8 cellular contexts compared by ENCODE assay signal in genomic region chr6:32118782-32119628, GRCh38. TPM values are rescaled to one million over a fixed set of nuclear protein-coding genes. Genes with fewer than 3 reads are reported as not detected.
DNase-seq lines count a peak whose midpoint lies in the region; ATAC-seq and FAIRE-seq lines count a peak whose summit lies in the region.

No MANE protein-coding gene starts in this region.

- no peaks in the 10 kb centered on the region for H3K27me3 Mint-ChIP-seq in activated naive CD4-positive, alpha-beta T cell treated with anti-CD3 and anti-CD28 coated beads, Interleukin-2, amount 10 ng/mL, durations not matched to agents 7 days and 5 days

- ATAC-seq in GM18870 (IDR thresholded peaks at IDR 0.05; ENCODE audit: unreplicated experiment), result no peak

- peaks cover 59% of the 10 kb centered on the region for H3K36me3 Mint-ChIP-seq in activated naive CD4-positive, alpha-beta T cell treated with anti-CD3 and anti-CD28 coated beads, Interleukin-2, amount 10 ng/mL, durations not matched to agents 7 days and 5 days

- peak; percentile 88 for DNase-seq in ELR (ENCODE audit: low read depth)
- peak; percentile 80 for DNase-seq in NAMALWA (ENCODE audit: low spot score)
- DNase-seq in SKM-1 treated with dmso at 0.1 percent for 144 hours (lab: John Stamatoyannopoulos, UW; ENCODE audit: unreplicated experiment), result peak; percentile 70
- DNase-seq in activated naive CD4-positive, alpha-beta T cell treated with anti-CD3 and anti-CD28 coated beads, Interleukin-2, amount 10 ng/mL, durations not matched to agents 7 days and 5 days, result peak; percentile 83
- peak; percentile 65 to 88 for DNase-seq in frontal cortex (ENCODE audit: low spot score in 2 of 2)
- peak; percentile 84 for DNase-seq in occipital lobe (lab: John Stamatoyannopoulos, UW)
- DNase-seq in superior temporal gyrus (ENCODE audit: extremely low spot score), result peak; percentile 87

- H3K27ac Mint-ChIP-seq in activated naive CD4-positive, alpha-beta T cell treated with anti-CD3 and anti-CD28 coated beads, Interleukin-2, amount 10 ng/mL, durations not matched to agents 7 days and 5 days, result no peak overlapping the region

- H3K9me3 Mint-ChIP-seq in activated naive CD4-positive, alpha-beta T cell treated with anti-CD3 and anti-CD28 coated beads, Interleukin-2, amount 10 ng/mL, durations not matched to agents 7 days and 5 days, result no peaks in the 10 kb centered on the region

- FAIRE-seq in frontal cortex (lab: Jason Lieb, UNC), result no peak

- no peak overlapping the region for H3K4me3 Mint-ChIP-seq in activated naive CD4-positive, alpha-beta T cell treated with anti-CD3 and anti-CD28 coated beads, Interleukin-2, amount 10 ng/mL, durations not matched to agents 7 days and 5 days

- H3K4me1 Mint-ChIP-seq in activated naive CD4-positive, alpha-beta T cell treated with anti-CD3 and anti-CD28 coated beads, Interleukin-2, amount 10 ng/mL, durations not matched to agents 7 days and 5 days, result peaks cover 8% of the 10 kb centered on the region

- CTCF ChIA-PET in activated naive CD4-positive, alpha-beta T cell treated with anti-CD3 and anti-CD28 coated beads, Interleukin-2, amount 10 ng/mL, durations not matched to agents 7 days and 5 days (lab: Charles Lee), result interaction anchor here (0.7 to 2.7 kb wide), 14 partner anchors 8 to 105 kb away, joined by 3 to 25 read pairs (median 4); partner anchors contain the start of genes ATF6B, FKBPL, NOTCH4 and PRRT1

RNA-seq across cellular contexts. Expression of gene ATF6B, which starts 9.0 kb away (rescaled TPM):
- total RNA-seq in frontal cortex (13.0 TPM), occipital lobe (15.4 TPM)

RNA-seq across cellular contexts. Expression of gene TNXB, which starts 9.9 kb away (rescaled TPM):
- total RNA-seq in frontal cortex, result 4.5 TPM
- 2.5 TPM for total RNA-seq in occipital lobe

RNA-seq across cellular contexts. Expression of gene FKBPL, which starts 11.1 kb away (rescaled TPM):
- total RNA-seq in frontal cortex (4.5 TPM), occipital lobe (3.3 TPM)

RNA-seq across cellular contexts. Expression of gene PRRT1, which starts 32.7 kb away (rescaled TPM):
- total RNA-seq in frontal cortex (0.41 TPM), occipital lobe (0.78 TPM)

RNA-seq across cellular contexts. Expression of gene PPT2, which starts 34.9 kb away (rescaled TPM):
- total RNA-seq in frontal cortex (9.8 TPM), occipital lobe (15.1 TPM)
